Comparison of ENCODE assay signal across 10 cellular contexts in the genomic region with DNA sequence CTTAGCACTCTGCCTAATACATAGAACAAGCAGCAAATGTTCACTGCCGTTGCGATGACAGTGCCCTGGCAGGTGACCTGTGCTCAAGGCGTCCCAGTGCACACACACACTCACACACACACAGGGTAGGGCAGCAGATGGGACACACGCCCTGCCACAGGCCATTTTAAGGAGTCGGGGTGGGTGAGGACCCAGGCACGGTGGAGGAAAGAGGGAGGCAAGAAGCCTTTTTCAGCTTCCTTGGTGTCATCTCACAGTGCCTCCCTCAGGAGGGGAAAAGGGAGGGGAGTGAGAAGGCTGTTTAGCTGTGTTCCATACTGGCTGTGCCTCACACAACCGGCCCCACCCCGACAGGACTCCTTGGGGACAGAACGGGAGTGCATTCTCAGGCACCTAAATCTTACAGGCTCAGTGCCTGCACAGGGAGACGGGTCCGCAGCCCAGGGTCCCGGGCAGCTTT. TPM values are rescaled to one million over a fixed set of nuclear protein-coding genes. Genes with fewer than 3 reads are reported as not detected.
DNase-seq lines count a peak whose midpoint lies in the region; ATAC-seq and TF ChIP-seq lines count a peak whose summit lies in the region.
"Had no signal": no experiment of that assay in that cellular context is flagged by ENCODE, and none has a peak within 500 bp of the region (broad histone marks: within the 10 kb centered on the region; RNA-seq: fewer than 3 reads in every experiment).

No MANE protein-coding gene starts in this region.

- H3K4me1 ChIP-seq in PC-3 (ENCODE audit: insufficient read depth, low read length): peaks cover 47% of the 10 kb centered on the region
- peaks cover 19% of the 10 kb centered on the region for H3K4me1 ChIP-seq in neural progenitor cell
- H3K4me1 ChIP-seq: pancreas had no signal

- peak overlapping the region; percentile 83 for H3K4me3 Mint-ChIP-seq in neural progenitor cell

- intact Hi-C loops in PC-3 (cut with micrococcal nuclease): loop anchor here (2.0 to 5.0 kb wide), 2 partner anchors 48 to 82 kb away; no protein-coding TSS in a partner anchor

- H3K4me3 ChIP-seq in AG10803 (ENCODE audit: low read length) (peak overlapping the region; percentile 37; the same call in 1 of the 2 replicates), PC-3 (ENCODE audit: low read length) (peak overlapping the region; percentile 82), neural progenitor cell (peak overlapping the region; percentile 69)

- no peaks in the 10 kb centered on the region for H3K9me3 Mint-ChIP-seq in neural progenitor cell

- H3K27ac ChIP-seq in PC-3 (ENCODE audit: low read length): peak overlapping the region; percentile 74
- peak overlapping the region; percentile 83 for H3K27ac ChIP-seq in epithelial cell of prostate
- H3K27ac ChIP-seq in neural progenitor cell: no peak overlapping the region
- H3K27ac ChIP-seq: pancreas had no signal

- H3K27me3 Mint-ChIP-seq in neural progenitor cell (ENCODE audit: insufficient read depth, low read depth): peaks cover 38% of the 10 kb centered on the region

- H3K9me3 ChIP-seq in PC-3 (ENCODE audit: low read length) (no peaks in the 10 kb centered on the region), neural progenitor cell (ENCODE audit: low read depth) (no peaks in the 10 kb centered on the region)
- H3K9me3 ChIP-seq: pancreas had no signal

- no peaks in the 10 kb centered on the region for H3K36me3 ChIP-seq in PC-3 (ENCODE audit: low read depth, low read length)
- H3K36me3 ChIP-seq in neural progenitor cell: no peaks in the 10 kb centered on the region
- H3K36me3 ChIP-seq: pancreas had no signal

- TF ChIP-seq CTCF in AG10803 (conservative IDR thresholded peaks at IDR 0.05; ENCODE audit: low read length) (no peak), PC-3 (conservative IDR thresholded peaks at IDR 0.05; ENCODE audit: low read depth, low read length) (no peak), neural progenitor cell (IDR thresholded peaks at IDR 0.05) (no peak), GM10248 (IDR thresholded peaks at IDR 0.05; ENCODE audit: control extremely low read depth, extremely low read depth, low read depth, missing control alignments) (no peak)

- H3K27ac Mint-ChIP-seq in neural progenitor cell: peak overlapping the region; percentile 6

- BruUV-seq in PC-3 (replicated peaks; lab: Mats Ljungman, UMichigan): no TSS peak

- POLR2A ChIA-PET in PC-3 (lab: Charles Lee; ENCODE audit: unreplicated experiment) (no interaction called here), GM10248 (lab: Yijun Ruan, JAX) (no interaction called here)

- H3K4me2 ChIP-seq in PC-3 (ENCODE audit: low read length) (peak overlapping the region; percentile 80), neural progenitor cell (peak overlapping the region; percentile 74)

- H4K20me1 ChIP-seq in PC-3 (ENCODE audit: low read length) (no peaks in the 10 kb centered on the region), neural progenitor cell (ENCODE audit: low read depth) (no peaks in the 10 kb centered on the region)

- H3K9ac ChIP-seq in PC-3 (ENCODE audit: low read length) (peak overlapping the region; percentile 70), neural progenitor cell (no peak overlapping the region)

- H3F3A ChIP-seq in PC-3 (ENCODE audit: low read length, unreplicated experiment) (no peaks in the 10 kb centered on the region), neural progenitor cell (ENCODE audit: low read depth) (peaks cover 16% of the 10 kb centered on the region)

- H3K9me2 ChIP-seq in PC-3 (replicated peaks; ENCODE audit: low read length): no peaks in the 10 kb centered on the region

- CTCF ChIA-PET in PC-3 (lab: Charles Lee): no interaction called here
- CTCF ChIA-PET in GM10248 (lab: Yijun Ruan, JAX): no interaction called here

- H3K79me2 ChIP-seq in PC-3 (ENCODE audit: low read length) (peaks cover 13% of the 10 kb centered on the region; the same call in 1 of the 2 replicates), neural progenitor cell (ENCODE audit: low read depth) (no peaks in the 10 kb centered on the region)

- H2AFZ ChIP-seq in PC-3 (ENCODE audit: low read length): peak overlapping the region; percentile 49
- H2AFZ ChIP-seq in neural progenitor cell (replicated peaks): no peak overlapping the region

- 0 out of 2 replicates have a peak, but pooled peaks have one; percentile 2 for ATAC-seq in PC-3
- no peak for ATAC-seq in GM21447 (IDR thresholded peaks at IDR 0.05; ENCODE audit: unreplicated experiment)

- no peaks in the 10 kb centered on the region for H3K27me3 ChIP-seq in PC-3 (ENCODE audit: low read length)
- H3K27me3 ChIP-seq in neural progenitor cell: peaks cover 44% of the 10 kb centered on the region
- H3K27me3 ChIP-seq: pancreas had no signal

- no peak for DNase-seq in AG10803 (ENCODE audit: low read depth)
- DNase-seq in PC-3: peak; percentile 20
- no peak for DNase-seq in epithelial cell of prostate (ENCODE audit: low read depth, low spot score)
- DNase-seq in neural progenitor cell (ENCODE audit: low spot score): peak; percentile 48
- DNase-seq in GM10248 (ENCODE audit: extremely low spot score): no peak
- DNase-seq in epidermal melanocyte (ENCODE audit: insufficient read length, low spot score): no peak
- DNase-seq in DMS79 treated with DMSO at 0.1 percent for 48 hours (lab: John Stamatoyannopoulos, UW): no peak
- DNase-seq: activated CD4-positive, alpha-beta T cell treated with anti-CD3 and anti-CD28 coated beads, Interleukin-2, amount 50 U/mL, for 4 hours had no signal

- no peaks in the 10 kb centered on the region for H3K36me3 Mint-ChIP-seq in neural progenitor cell

- H3K4me1 Mint-ChIP-seq in neural progenitor cell: peaks cover 19% of the 10 kb centered on the region

RNA-seq across cellular contexts. Expression of a gene that starts 1.5 kb away (rescaled TPM):
- 7.1 and 9.7 TPM in 2 replicates for total RNA-seq in PC-3 (2014; rRNA removed)
- total RNA-seq in neural progenitor cell (ENCODE audit: low replicate concordance): 2.8 and 5.0 TPM in 2 replicates

Comparison
In these comparisons a context has a peak if more than half of its experiments do, and no peak if none do; other contexts are left out.
1. DNase-seq: peak in PC-3 (single experiment) and neural progenitor cell (single experiment); none in AG10803 (single experiment), epithelial cell of prostate (single experiment), GM10248 (single experiment), epidermal melanocyte (single experiment) and DMS79 treated with DMSO at 0.1 percent for 48 hours (single experiment).
2. Peak in every context shown above with its lines, with median percentiles within 50 percentile points of each other: H3K4me3 ChIP-seq.